ENCODE assay signal across 20 cellular contexts in the genomic region with DNA sequence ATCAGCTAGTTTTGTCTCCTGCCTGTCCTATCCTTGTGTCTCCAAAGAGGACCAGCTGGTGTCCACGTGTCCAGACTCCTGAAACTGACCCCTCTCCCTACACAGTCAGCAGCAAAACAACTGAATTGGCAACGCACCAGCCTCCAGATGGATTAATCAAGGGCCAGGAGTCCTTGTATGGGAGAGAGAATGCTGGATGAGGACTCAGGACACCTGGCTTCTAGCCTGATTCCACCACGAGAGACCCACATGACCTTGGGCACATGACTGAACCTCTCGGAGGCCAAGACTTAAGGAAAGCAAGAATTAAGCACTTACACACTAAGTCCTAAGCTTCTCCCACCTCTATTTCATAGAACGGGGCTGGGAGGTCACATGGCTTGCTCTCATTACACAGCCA.
A peak's percentile ranks its signal among the peaks of the same experiment; 100 is the strongest.
DNase-seq lines count a peak whose midpoint lies in the region; ATAC-seq and TF ChIP-seq lines count a peak whose summit lies in the region.
"Had no signal": no experiment of that assay in that cellular context is flagged by ENCODE, and none has a peak within 500 bp of the region (broad histone marks: within the 10 kb centered on the region; RNA-seq: fewer than 3 reads in every experiment).

No MANE protein-coding gene starts in this region.

- 19 to 23% methylated on average over 5 of the region's 5 CpGs for WGBS in body of pancreas, 2 donors
- 40 to 42% methylated on average over 5 of the region's 5 CpGs for WGBS in heart right ventricle, 2 donors
- whole genome bisulfite sequencing in sigmoid colon, 2 donors: 30 to 50% methylated on average over 5 of the region's 5 CpGs

- TF ChIP-seq POLR2A in body of pancreas (IDR thresholded peaks at IDR 0.05) (no peak), sigmoid colon (IDR thresholded peaks at IDR 0.05) (no peak)

- no peak overlapping the region for H3K27ac ChIP-seq in body of pancreas
- no peak overlapping the region for H3K27ac ChIP-seq in heart right ventricle
- no peak overlapping the region for H3K27ac ChIP-seq in sigmoid colon
- H3K27ac ChIP-seq: thyroid gland had no signal

- H3K9me3 ChIP-seq in body of pancreas: no peaks in the 10 kb centered on the region
- peaks cover 0 to 3% (median 0%) of the 10 kb centered on the region in 11 donors for H3K9me3 ChIP-seq in heart right ventricle
- no peaks in the 10 kb centered on the region for H3K9me3 ChIP-seq in sigmoid colon
- H3K9me3 ChIP-seq: thyroid gland had no signal

- DNase-seq in HFF-Myc (ENCODE audit: extremely low read depth, low read depth) (peak; percentile 20), body of pancreas (peak in 3 of 4 donors; percentile 13 to 50 (median 18)), heart right ventricle (peak; percentile 30 to 42), sigmoid colon (peak; percentile 93), NCI-H1694 treated with DMSO at 0.1 percent for 48 hours (lab: John Stamatoyannopoulos, UW) (no peak), NCI-H2081 (lab: John Stamatoyannopoulos, UW) (no peak)
- DNase-seq: activated CD4-positive, alpha-beta T cell treated with anti-CD3 and anti-CD28 coated beads for 36 hours; activated naive CD8-positive, alpha-beta T cell treated with anti-CD3 and anti-CD28 coated beads for 36 hours; cortex of kidney; DND-41; mammary epithelial cell; NCI-H1092; NCI-H2029 treated with DMSO at 0.1 percent for 48 hours; occipital lobe; SHP77; stimulated activated CD4-positive, alpha-beta T cell treated with anti-CD3 and anti-CD28 coated beads, Interleukin-2, amount 100 ng/mL, for 24 hours; stimulated activated naive CD4-positive, alpha-beta T cell; thyroid gland had no signal

- TF ChIP-seq EP300 in sigmoid colon (IDR thresholded peaks at IDR 0.05): no peak

- TF ChIP-seq CTCF in HFF-Myc (IDR thresholded peaks at IDR 0.05; ENCODE audit: low read depth, low read length, missing control alignments) (no peak), body of pancreas (IDR thresholded peaks at IDR 0.05) (no peak), heart right ventricle (IDR thresholded peaks at IDR 0.05) (no peak), sigmoid colon (IDR thresholded peaks at IDR 0.05) (no peak)

- H3K27me3 ChIP-seq in body of pancreas (no peaks in the 10 kb centered on the region), heart right ventricle (peaks cover 0 to 4% (median 0%) of the 10 kb centered on the region in 7 donors), sigmoid colon (no peaks in the 10 kb centered on the region)
- H3K27me3 ChIP-seq: thyroid gland had no signal

- intact Hi-C loops in body of pancreas (cut with DNase I) (no loop called here), heart right ventricle (cut with DNase I) (no loop called here), sigmoid colon (cut with DNase I) (no loop called here)

- no peaks in the 10 kb centered on the region for H3K4me1 ChIP-seq in body of pancreas
- peaks cover 0 to 12% (median 0%) of the 10 kb centered on the region in 9 donors for H3K4me1 ChIP-seq in heart right ventricle
- H3K4me1 ChIP-seq in sigmoid colon: peaks cover 0 to 21% (median 5%) of the 10 kb centered on the region in 4 donors
- H3K4me1 ChIP-seq: thyroid gland had no signal

- no peak overlapping the region for H3K4me3 ChIP-seq in HFF-Myc (replicated peaks; ENCODE audit: low read depth, low read length)
- no peak overlapping the region for H3K4me3 ChIP-seq in body of pancreas
- H3K4me3 ChIP-seq in heart right ventricle: no peak overlapping the region
- H3K4me3 ChIP-seq in sigmoid colon: no peak overlapping the region
- H3K4me3 ChIP-seq: thyroid gland had no signal

- ATAC-seq in body of pancreas (no peak), heart right ventricle (peak in 7 of 8 donors; percentile 44 to 90 (median 67)), HG03442 (IDR thresholded peaks at IDR 0.05; ENCODE audit: unreplicated experiment) (no peak)
- ATAC-seq: activated CD4-positive, alpha-beta T cell treated with anti-CD3 and anti-CD28 coated beads for 36 hours; activated T-helper 17 cell treated with anti-CD3 and anti-CD28 coated beads, Interleukin-2, amount 50 U/mL, for 72 hours had no signal

- no peaks in the 10 kb centered on the region for H3K36me3 ChIP-seq in body of pancreas (replicated peaks in 1 of 2; ENCODE audit: insufficient read depth in 1 of 2, low read depth in 2 of 2)
- H3K36me3 ChIP-seq in heart right ventricle: no peaks in the 10 kb centered on the region
- H3K36me3 ChIP-seq in sigmoid colon: no peaks in the 10 kb centered on the region
- H3K36me3 ChIP-seq: thyroid gland had no signal

Comparison
In these comparisons a context has a peak if more than half of its experiments do, and no peak if none do; other contexts are left out.
1. DNase-seq: peak in HFF-Myc (single experiment), body of pancreas (3 of 4), heart right ventricle (2 of 2) and sigmoid colon (single experiment); none in NCI-H1694 treated with DMSO at 0.1 percent for 48 hours (single experiment) and NCI-H2081 (0 of 2).
2. ATAC-seq: peak in heart right ventricle (7 of 8); none in body of pancreas (single experiment) and HG03442 (single experiment).